1 cellular context compared by ENCODE assay signal in genomic region chrX:15127010-15127409, GRCh38.
A peak's percentile ranks its signal among the peaks of the same experiment; 100 is the strongest.
TF ChIP-seq lines count a peak whose summit lies in the region.

No MANE protein-coding gene starts in this region.

TF ChIP-seq in K562, 482 proteins besides CTCF, POLR2A, EP300 and RAD21:
- TF ChIP-seq CTCFL (IDR thresholded peaks at IDR 0.05; ENCODE audit: borderline replicate concordance, insufficient read depth, low read depth, low read length, poor library complexity, severe bottlenecking), result peak; percentile 29
- TF ChIP-seq KLF10 (CRISPR knock-in tag; IDR thresholded peaks at IDR 0.05), result no peak
- no peak for TF ChIP-seq BRD9 (IDR thresholded peaks at IDR 0.05; ENCODE audit: low read depth, partially characterized antibody)
TF ChIP-seq in K562: peak in this region for 1.
